25 cellular contexts compared by ENCODE assay signal in genomic region chr7:128373588-128373987, GRCh38. TPM values are rescaled to one million over a fixed set of nuclear protein-coding genes. Genes with fewer than 3 reads are reported as not detected.
DNase-seq lines count a peak whose midpoint lies in the region; ATAC-seq and TF ChIP-seq lines count a peak whose summit lies in the region.
"Had no signal": no experiment of that assay in that cellular context is flagged by ENCODE, and none has a peak within 500 bp of the region (broad histone marks: within the 10 kb centered on the region; RNA-seq: fewer than 3 reads in every experiment).

No MANE protein-coding gene starts in this region.

- H3K27me3 Mint-ChIP-seq in WTC11 (ENCODE audit: low read depth) = peaks cover 35% of the 10 kb centered on the region

- intact Hi-C loops in posterior vena cava (cut with DNase I) = no loop called here

- CTCF ChIA-PET in WTC11 (lab: Charles Lee) = interaction anchor here (0.6 to 2.9 kb wide), 3 partner anchors 7 to 1047 kb away, joined by 3 to 30 read pairs (median 4); no protein-coding TSS in a partner anchor

- no peak for ATAC-seq in WTC11

- H3K9me3 Mint-ChIP-seq in WTC11 = peaks cover 5% of the 10 kb centered on the region
- H3K9me3 Mint-ChIP-seq: CD14-positive monocyte had no signal

- no peak overlapping the region for H3K4me3 Mint-ChIP-seq in WTC11
- H3K4me3 Mint-ChIP-seq: CD14-positive monocyte; CD4-positive, alpha-beta memory T cell; CD4-positive, CD25-positive, alpha-beta regulatory T cell; CD8-positive, alpha-beta memory T cell had no signal

- no peaks in the 10 kb centered on the region for H3K4me1 Mint-ChIP-seq in WTC11
- H3K4me1 Mint-ChIP-seq: CD14-positive monocyte; CD4-positive, alpha-beta memory T cell; CD4-positive, CD25-positive, alpha-beta regulatory T cell; CD8-positive, alpha-beta memory T cell had no signal

- no peaks in the 10 kb centered on the region for H3K36me3 ChIP-seq in effector memory CD4-positive, alpha-beta T cell (ENCODE audit: control insufficient read depth, insufficient read depth, low read length)
- H3K36me3 ChIP-seq: BE2C, BLaER1 had no signal

- no peaks in the 10 kb centered on the region for H3K27me3 ChIP-seq in effector memory CD4-positive, alpha-beta T cell (replicated peaks; ENCODE audit: control insufficient read depth, insufficient read depth, low read length, poor library complexity, severe bottlenecking)
- H3K27me3 ChIP-seq: BE2C, BLaER1 had no signal

- DNase-seq in NCI-H82 (lab: John Stamatoyannopoulos, UW) (peak; percentile 61), NCI-H82 treated with DMSO at 0.1 percent for 48 hours (lab: John Stamatoyannopoulos, UW; ENCODE audit: unreplicated experiment) (no peak), DMS 273 treated with DMSO at 0.1 percent for 48 hours (lab: John Stamatoyannopoulos, UW) (peak; percentile 35), WTC11 (ENCODE audit: low spot score) (peak; percentile 1), posterior vena cava (ENCODE audit: low spot score) (peak; percentile 2), NCI-H510A treated with DMSO at 0.1 percent for 48 hours (lab: John Stamatoyannopoulos, UW) (no peak)
- no peak for DNase-seq in activated CD4-positive, alpha-beta T cell treated with anti-CD3 and anti-CD28 coated beads, Interleukin-2, amount 50 U/mL, for 1 hour
- DNase-seq in effector memory CD4-positive, alpha-beta T cell = no peak
- DNase-seq: 8988T; ACHN; BE2C; C1 segment of cervical spinal cord; CD4-positive, alpha-beta memory T cell; CD4-positive, CD25-positive, alpha-beta regulatory T cell; CD8-positive, alpha-beta memory T cell; COR-L47; DMS153; DMS53; DMS79; DND-41; EL; GF-D8 had no signal

- H3K9me3 ChIP-seq in effector memory CD4-positive, alpha-beta T cell (ENCODE audit: control insufficient read depth, low read length) = no peaks in the 10 kb centered on the region
- H3K9me3 ChIP-seq: BE2C, BLaER1 had no signal

- no peaks in the 10 kb centered on the region for H3K4me1 ChIP-seq in effector memory CD4-positive, alpha-beta T cell (ENCODE audit: control insufficient read depth, insufficient read depth, low read length, poor library complexity, severe bottlenecking)
- H3K4me1 ChIP-seq: BE2C, BLaER1 had no signal

- H3K27ac Mint-ChIP-seq in WTC11 = no peak overlapping the region
- H3K27ac Mint-ChIP-seq: CD14-positive monocyte; CD4-positive, alpha-beta memory T cell; CD4-positive, CD25-positive, alpha-beta regulatory T cell had no signal

- no peak overlapping the region for H3K4me3 ChIP-seq in effector memory CD4-positive, alpha-beta T cell (ENCODE audit: insufficient read depth, low read depth, low read length, poor library complexity, severe bottlenecking)
- H3K4me3 ChIP-seq: BLaER1 had no signal

- POLR2A ChIA-PET in WTC11 (lab: Charles Lee) = no interaction called here

- H3K27ac ChIP-seq in effector memory CD4-positive, alpha-beta T cell (ENCODE audit: insufficient read depth, low read length, poor library complexity, severe bottlenecking) = no peak overlapping the region
- H3K27ac ChIP-seq: BLaER1 had no signal

- no peak for TF ChIP-seq CTCF in WTC11 (IDR thresholded peaks at IDR 0.05)

- no peaks in the 10 kb centered on the region for H3K36me3 Mint-ChIP-seq in WTC11
- H3K36me3 Mint-ChIP-seq: CD14-positive monocyte; CD4-positive, alpha-beta memory T cell; CD4-positive, CD25-positive, alpha-beta regulatory T cell had no signal

TF ChIP-seq in WTC11, 78 proteins besides CTCF, POLR2A, EP300 and RAD21:
- no peak for TF ChIP-seq ZNF512 (CRISPR knock-in tag; IDR thresholded peaks at IDR 0.05; ENCODE audit: borderline replicate concordance)
- TF ChIP-seq CREM (CRISPR knock-in tag; IDR thresholded peaks at IDR 0.05) = no peak
- no peak for TF ChIP-seq ZNF425 (CRISPR knock-in tag; conservative IDR thresholded peaks at IDR 0.05)

RNA-seq across cellular contexts. Expression of gene PRRT4, which starts 12.1 kb away (rescaled TPM):
- 0.92 to 1.5 TPM (median 1.2 TPM) in 3 replicates for total RNA-seq in WTC11 (2021)
- 1 to 10 TPM in 1 of 2 donors, under 1 TPM in 1; 0.43 to 1.2 TPM for total RNA-seq in posterior vena cava
- total RNA-seq: Daoy had no signal

RNA-seq across cellular contexts. Expression of gene RBM28, which starts 29.9 kb away (rescaled TPM):
- total RNA-seq in WTC11 (2021) (51.5 to 66.1 TPM (median 56.2 TPM) in 3 replicates), posterior vena cava (10 to 100 TPM; 32.9 to 33.9 TPM)

RNA-seq across cellular contexts. Expression of gene IMPDH1, which starts 36.2 kb away (rescaled TPM):
- 42.8 to 54.2 TPM (median 44.1 TPM) in 3 replicates for total RNA-seq in WTC11 (2021)
- total RNA-seq in posterior vena cava = 10 to 100 TPM; 44.7 to 49.4 TPM

Comparison
In these comparisons a context has a peak if more than half of its experiments do, and no peak if none do; other contexts are left out.
1. DNase-seq: peak in NCI-H82 (single experiment), DMS 273 treated with DMSO at 0.1 percent for 48 hours (single experiment), WTC11 (single experiment) and posterior vena cava (single experiment); none in NCI-H82 treated with DMSO at 0.1 percent for 48 hours (single experiment), activated CD4-positive, alpha-beta T cell treated with anti-CD3 and anti-CD28 coated beads, Interleukin-2, amount 50 U/mL, for 1 hour (single experiment), effector memory CD4-positive, alpha-beta T cell (0 of 3) and NCI-H510A treated with DMSO at 0.1 percent for 48 hours (single experiment).